In genomic region chr12:1170411-1170810, GRCh38 we compare ENCODE assay signal across 19 cellular contexts.
DNase-seq lines count a peak whose midpoint lies in the region; ATAC-seq and TF ChIP-seq lines count a peak whose summit lies in the region.
"Had no signal": no experiment of that assay in that cellular context is flagged by ENCODE, and none has a peak within 500 bp of the region (broad histone marks: within the 10 kb centered on the region; RNA-seq: fewer than 3 reads in every experiment).

No MANE protein-coding gene starts in this region.

- H3K4me3 ChIP-seq in HEK293 (ENCODE audit: low read depth, low read length): no peak overlapping the region
- no peak overlapping the region for H3K4me3 ChIP-seq in endodermal cell (ENCODE audit: low read length)
- H3K4me3 ChIP-seq: MG63 had no signal

- H3K4me3 Mint-ChIP-seq in endodermal cell: no peak overlapping the region

- ATAC-seq in HG02973 (IDR thresholded peaks at IDR 0.05; ENCODE audit: unreplicated experiment): no peak
- ATAC-seq: Panc1 had no signal

- peaks cover 7% of the 10 kb centered on the region for H3K4me1 Mint-ChIP-seq in endodermal cell

- H3K36me3 ChIP-seq in HEK293 (ENCODE audit: control insufficient read depth in 2 of 2, insufficient read depth in 1 of 2, low read length in 2 of 2) (no peaks in the 10 kb centered on the region), endodermal cell (ENCODE audit: control insufficient read depth, insufficient read depth, low read length) (no peaks in the 10 kb centered on the region)
- H3K36me3 ChIP-seq: MG63 had no signal

- DNase-seq in NCI-H1417 (lab: John Stamatoyannopoulos, UW) (peak in 2 of 3 experiments; percentile 13 to 62), NCI-H1417 treated with DMSO at 0.1 percent for 48 hours (lab: John Stamatoyannopoulos, UW) (no peak), NCI-H2227 treated with DMSO at 0.1 percent for 48 hours (lab: John Stamatoyannopoulos, UW) (peak; percentile 37), endodermal cell (no peak), HCEC 1CT (no peak), NCI-H2081 (lab: John Stamatoyannopoulos, UW) (no peak)
- DNase-seq: 8988T, Calu3, KBM-7, MG63, NCI-H187 treated with DMSO at 0.1 percent for 48 hours, NCI-H2107, NCI-H446 treated with DMSO at 0.1 percent for 48 hours, NCI-H82, SHP77 treated with DMSO at 0.1 percent for 48 hours, T-helper 1 cell had no signal

- H3K27ac ChIP-seq in HEK293 (ENCODE audit: extremely low read depth, low read depth, low read length) (no peak overlapping the region), endodermal cell (ENCODE audit: low read depth, low read length) (peak overlapping the region; percentile 54)

- H3K9me3 Mint-ChIP-seq in endodermal cell: no peaks in the 10 kb centered on the region

- POLR2A ChIA-PET in HEK293 (lab: Yijun Ruan, JAX): interaction anchor here (0.6 kb wide), 1 partner anchor 40 kb away, joined by 3 read pairs; no protein-coding TSS in a partner anchor

- H3K4me1 ChIP-seq in HEK293 (ENCODE audit: control insufficient read depth, insufficient read depth, low read length): peaks cover 20% of the 10 kb centered on the region
- H3K4me1 ChIP-seq in endodermal cell (ENCODE audit: control insufficient read depth, insufficient read depth, low read length): no peaks in the 10 kb centered on the region

- H3K9ac ChIP-seq in endodermal cell (ENCODE audit: extremely low read depth, low read length, poor library complexity, severe bottlenecking): no peak overlapping the region

- no peaks in the 10 kb centered on the region for H3K27me3 Mint-ChIP-seq in endodermal cell (ENCODE audit: insufficient read depth)

- WGBS in endodermal cell (ENCODE audit: insufficient coverage in 1 of 2, insufficient read length in 1 of 2), 2 experiments: 88 to 94% methylated on average over 2 to 3 of the region's 3 CpGs

- peaks cover 28% of the 10 kb centered on the region for H3K36me3 Mint-ChIP-seq in endodermal cell (ENCODE audit: low read depth)

- H3K27ac Mint-ChIP-seq in endodermal cell: no peak overlapping the region

- CTCF ChIA-PET in HEK293 (lab: Yijun Ruan, JAX): no interaction called here

- no peaks in the 10 kb centered on the region for H3K9me3 ChIP-seq in HEK293 (ENCODE audit: control insufficient read depth, insufficient read depth, low read depth, low read length)
- H3K9me3 ChIP-seq in endodermal cell (ENCODE audit: control insufficient read depth, low read length): no peaks in the 10 kb centered on the region
- H3K9me3 ChIP-seq: MG63 had no signal

- no peaks in the 10 kb centered on the region for H3K27me3 ChIP-seq in endodermal cell (ENCODE audit: control insufficient read depth, insufficient read depth, low read length, poor library complexity, severe bottlenecking)
- H3K27me3 ChIP-seq: MG63 had no signal

- TF ChIP-seq CTCF in HEK293 (tag by site-specific recombination; IDR thresholded peaks at IDR 0.05) (no peak), endodermal cell (conservative IDR thresholded peaks at IDR 0.05) (no peak)

TF ChIP-seq in HEK293, 187 proteins besides CTCF, POLR2A, EP300 and RAD21:
- TF ChIP-seq OSR2 (tag by site-specific recombination; IDR thresholded peaks at IDR 0.05) (peak; percentile 24; the same call in 1 of the 2 replicates), ZFP41 (tag by site-specific recombination; IDR thresholded peaks at IDR 0.05; ENCODE audit: borderline replicate concordance) (no peak)

Comparison
In these comparisons a context has a peak if more than half of its experiments do, and no peak if none do; other contexts are left out.
1. DNase-seq: peak in NCI-H1417 (2 of 3) and NCI-H2227 treated with DMSO at 0.1 percent for 48 hours (single experiment); none in NCI-H1417 treated with DMSO at 0.1 percent for 48 hours (single experiment), endodermal cell (single experiment), HCEC 1CT (single experiment) and NCI-H2081 (0 of 2).